In genomic region chr7:64887756-64888508, GRCh38 we compare ENCODE assay signal across 8 cellular contexts. TPM values are rescaled to one million over a fixed set of nuclear protein-coding genes. Genes with fewer than 3 reads are reported as not detected.
DNase-seq lines count a peak whose midpoint lies in the region; ATAC-seq, FAIRE-seq and TF ChIP-seq lines count a peak whose summit lies in the region.

No MANE protein-coding gene starts in this region.

- H3K4me3 ChIP-seq in colonic mucosa: peak overlapping the region; percentile 63
- peak overlapping the region in 2 of 3 donors; percentile 36 to 54 for H3K4me3 ChIP-seq in right lobe of liver

- H3K9me3 ChIP-seq in colonic mucosa (no peaks in the 10 kb centered on the region), right lobe of liver (no peaks in the 10 kb centered on the region)

- no peaks in the 10 kb centered on the region for H3K4me1 ChIP-seq in colonic mucosa
- peaks cover 0 to 14% (median 0%) of the 10 kb centered on the region in 4 donors for H3K4me1 ChIP-seq in right lobe of liver

- peak overlapping the region; percentile 68 to 81 for H3K9ac ChIP-seq in colonic mucosa (ENCODE audit: low read depth in 2 of 2, low read length in 2 of 2)

- TF ChIP-seq CTCF in GM13976 (IDR thresholded peaks at IDR 0.05; ENCODE audit: borderline replicate concordance, control extremely low read depth, extremely low read depth, insufficient read depth, missing control alignments) (no peak), colonic mucosa (IDR thresholded peaks at IDR 0.05) (peak; percentile 63), right lobe of liver (IDR thresholded peaks at IDR 0.05) (peak; percentile 9 to 39 (median 32))

- H3K27ac ChIP-seq in colonic mucosa (no peak overlapping the region), right lobe of liver (no peak overlapping the region)

- 8% methylated on average over 13 of the region's 13 CpGs for WGBS in right lobe of liver (ENCODE audit: insufficient coverage, low coverage, low lambda C conversion rate, missing lambda C conversion rate)

- H3K36me3 ChIP-seq in colonic mucosa (no peaks in the 10 kb centered on the region), right lobe of liver (no peaks in the 10 kb centered on the region)

- H3K27me3 ChIP-seq in colonic mucosa (no peaks in the 10 kb centered on the region), right lobe of liver (no peaks in the 10 kb centered on the region)

- no peak for FAIRE-seq in GM19239 (lab: Jason Lieb, UNC)

- peak; percentile 12 to 51 (median 31) for ATAC-seq in right lobe of liver

- in situ Hi-C loops in GM13976 (cut with MboI; ENCODE audit: low sequenced_read_pairs, unreplicated experiment): no loop called here

- TF ChIP-seq POLR2A in right lobe of liver (IDR thresholded peaks at IDR 0.05): no peak

- peak; percentile 59 for DNase-seq in GM13976 (ENCODE audit: low spot score)
- DNase-seq in SKM-1 (lab: John Stamatoyannopoulos, UW; ENCODE audit: unreplicated experiment): peak; percentile 46
- peak; percentile 61 for DNase-seq in colonic mucosa
- peak in 2 of 3 donors; percentile 42 to 51 for DNase-seq in right lobe of liver
- peak; percentile 74 for DNase-seq in stimulated activated CD8-positive, alpha-beta memory T cell treated with anti-CD3 and anti-CD28 coated beads, Interleukin-4, amount 100 ng/mL, for 48 hours
- no peak for DNase-seq in NCI-H2196 (lab: John Stamatoyannopoulos, UW; ENCODE audit: unreplicated experiment)
- no peak for DNase-seq in GM03348 (ENCODE audit: low spot score)
- no peak for DNase-seq in GM19239 (ENCODE audit: insufficient read length, low spot score)

- intact Hi-C loops in colonic mucosa (cut with DNase I) (no loop called here), right lobe of liver (cut with DNase I) (no loop called here)

RNA-seq across cellular contexts. Expression of gene ZNF273, which starts 15.1 kb away (rescaled TPM):
- total RNA-seq in colonic mucosa (1 to 10 TPM; 5.0 to 7.1 TPM), right lobe of liver (under 1 TPM; 0.24 to 1.00 (median 0.78) TPM)

Comparison
In these comparisons a context has a peak if more than half of its experiments do, and no peak if none do; other contexts are left out.
1. DNase-seq: peak in GM13976 (single experiment), SKM-1 (single experiment), colonic mucosa (single experiment), right lobe of liver (2 of 3) and stimulated activated CD8-positive, alpha-beta memory T cell treated with anti-CD3 and anti-CD28 coated beads, Interleukin-4, amount 100 ng/mL, for 48 hours (single experiment); none in NCI-H2196 (single experiment), GM03348 (single experiment) and GM19239 (single experiment).